In the genomic region with DNA sequence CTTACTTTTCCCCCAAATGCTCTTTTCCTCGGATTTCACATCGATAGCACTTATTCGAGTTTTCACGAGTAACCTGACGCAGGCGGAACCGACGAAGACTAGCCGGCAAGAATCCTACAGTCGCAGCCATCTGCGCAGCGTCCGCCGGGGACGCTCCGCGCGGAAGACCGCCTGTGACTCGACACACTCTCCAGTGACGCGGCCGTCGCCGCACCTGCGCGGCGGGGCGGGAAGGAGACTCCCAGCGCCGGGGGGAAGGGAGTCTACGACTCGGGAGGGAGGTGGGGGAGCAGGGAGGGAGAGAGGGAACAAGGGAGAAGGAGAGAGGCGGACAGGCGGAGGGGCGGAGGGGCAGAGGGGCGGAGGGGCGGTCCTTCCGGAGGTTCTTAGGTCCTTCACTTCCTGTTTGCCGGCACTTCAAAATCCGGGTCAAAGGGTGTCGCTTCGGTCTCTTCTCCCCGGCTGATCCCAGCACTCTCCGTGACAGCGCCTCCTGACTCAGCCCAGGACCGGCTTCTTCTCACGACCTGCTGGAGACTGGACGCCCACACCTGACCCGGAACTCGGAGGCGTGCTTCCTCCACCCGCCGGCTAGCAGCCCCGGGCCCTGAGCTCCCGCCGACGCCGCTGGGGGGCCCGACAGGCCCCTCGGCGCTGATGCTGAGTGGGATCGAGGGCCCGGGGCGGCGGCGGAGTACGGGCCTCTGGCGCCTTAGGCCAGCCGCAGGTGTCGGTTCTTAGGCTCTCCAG, we compare ENCODE assay signal across 8 cellular contexts. TPM values are rescaled to one million over a fixed set of nuclear protein-coding genes. Genes with fewer than 3 reads are reported as not detected.
DNase-seq lines count a peak whose midpoint lies in the region; ATAC-seq and TF ChIP-seq lines count a peak whose summit lies in the region.

USP38 (plus strand) TSS at position 415 of the 750 bp plus-strand sequence. CDS start 534 bp downstream, outside the sequence.

- peak; percentile 18 for TF ChIP-seq CTCF in GM12873 (IDR thresholded peaks at IDR 0.05; ENCODE audit: insufficient read depth, low read depth, low read length, missing control alignments)
- peak in 2 of 12 donors; percentile 25 to 36 for TF ChIP-seq CTCF in heart left ventricle (IDR thresholded peaks at IDR 0.05)
- peak in 2 of 6 experiments; percentile 3 to 34 for TF ChIP-seq CTCF in upper lobe of left lung (IDR thresholded peaks at IDR 0.05)

- H3K36me3 ChIP-seq in heart left ventricle (peaks cover 0 to 23% (median 8%) of the 10 kb centered on the region in 9 donors), upper lobe of left lung (peaks cover 0 to 11% (median 0%) of the 10 kb centered on the region in 4 donors)

- DNase-seq in NCI-H1417 treated with DMSO at 0.1 percent for 48 hours (lab: John Stamatoyannopoulos, UW) (peak; percentile 86), T follicular helper cell (ENCODE audit: low read depth) (peak; percentile 80), heart left ventricle (peak; percentile 90 to 95 (median 92)), posterior cingulate gyrus (peak; percentile 87 to 99 (median 90)), upper lobe of left lung (peak; percentile 92 to 96)

- intact Hi-C loops in heart left ventricle (cut with DNase I) (no loop called here), posterior cingulate gyrus (cut with DNase I) (loop anchor here (10.0 kb wide), 1 partner anchor 330 kb away; the partner anchor contains the start of gene SMARCA5)

- H3K4me1 ChIP-seq in heart left ventricle, result peaks cover 0 to 56% (median 45%) of the 10 kb centered on the region in 12 donors
- peaks cover 30 to 50% (median 38%) of the 10 kb centered on the region in 4 donors for H3K4me1 ChIP-seq in upper lobe of left lung

- no peaks in the 10 kb centered on the region for H3K9me3 ChIP-seq in heart left ventricle
- no peaks in the 10 kb centered on the region for H3K9me3 ChIP-seq in upper lobe of left lung

- H3K4me3 ChIP-seq in heart left ventricle (peak within 1 kb of the TSS; percentile 75 to 94 (median 89)), upper lobe of left lung (peak within 1 kb of the TSS; percentile 61 to 76 (median 68))

- H3K27me3 ChIP-seq in heart left ventricle, result no peaks in the 10 kb centered on the region
- H3K27me3 ChIP-seq in upper lobe of left lung, result no peaks in the 10 kb centered on the region

- TF ChIP-seq EP300 in upper lobe of left lung (IDR thresholded peaks at IDR 0.05), result no peak

- H3K27ac ChIP-seq in adipose tissue (ENCODE audit: low read depth, low read length), result peak within 1 kb of the TSS; percentile 100
- peak within 1 kb of the TSS; percentile 73 to 96 (median 92) for H3K27ac ChIP-seq in heart left ventricle
- peak within 1 kb of the TSS; percentile 92 to 95 (median 94) for H3K27ac ChIP-seq in upper lobe of left lung

- TF ChIP-seq POLR2A in heart left ventricle (IDR thresholded peaks at IDR 0.05) (peak in 1 of 2 donors; percentile 72), upper lobe of left lung (IDR thresholded peaks at IDR 0.05) (peak in 3 of 4 donors; percentile 23 to 86 (median 79))

- ATAC-seq in HG02763 (IDR thresholded peaks at IDR 0.05; ENCODE audit: unreplicated experiment) (peak; percentile 75), heart left ventricle (peak; percentile 89 to 97 (median 96)), upper lobe of left lung (ENCODE audit: low FRiP score in 2 of 2) (peak; percentile 96 to 97)

- WGBS in adipose tissue, 3 donors, result 0% methylated on average over 57 to 71 of the region's 71 CpGs
- 0 to 1% (median 1%) methylated on average over 33 to 71 of the region's 71 CpGs for WGBS in heart left ventricle, 4 donors
- 0 to 1% methylated on average over 21 to 39 of the region's 71 CpGs for WGBS in upper lobe of left lung, 2 donors

RNA-seq across cellular contexts. Expression of gene USP38, which starts in this region (rescaled TPM):
- polyA plus RNA-seq in adipose tissue (1 to 10 TPM; 4.1 to 8.8 (median 5.6) TPM), heart left ventricle (10 to 100 TPM in 1 of 2 donors, 1 to 10 TPM in 1; 3.8 to 29.7 TPM)
- total RNA-seq in heart left ventricle (10 to 100 TPM; 16.5 to 29.6 (median 20.4) TPM), upper lobe of left lung (10 to 100 TPM; 14.7 to 41.7 (median 23.4) TPM)

Comparison
In these comparisons a context has a peak if more than half of its experiments do, and no peak if none do; other contexts are left out.
1. Peak in every context shown above with its lines: DNase-seq, ATAC-seq, H3K4me3 ChIP-seq and H3K27ac ChIP-seq.